Comparison of ENCODE assay signal across 18 cellular contexts in genomic region chr9:104605527-104605926, GRCh38. TPM values are rescaled to one million over a fixed set of nuclear protein-coding genes. Genes with fewer than 3 reads are reported as not detected.
"Had no signal": no experiment of that assay in that cellular context is flagged by ENCODE, and none has a peak within 500 bp of the region (broad histone marks: within the 10 kb centered on the region; RNA-seq: fewer than 3 reads in every experiment).

Gene OR13C2 (minus strand): TSS chr9:104605627. CDS start chr9:104605627, 0 bp downstream.

RNA-seq across cellular contexts. Expression of gene OR13C2, which starts in this region (rescaled TPM):
- total RNA-seq: activated naive CD4-positive, alpha-beta T cell treated with anti-CD3 and anti-CD28 coated beads for 36 hours; activated naive CD4-positive, alpha-beta T cell treated with anti-CD3 and anti-CD28 coated beads, Interleukin-2, amount 50 U/mL, for 72 hours; activated naive CD8-positive, alpha-beta T cell treated with anti-CD3 and anti-CD28 coated beads for 36 hours; activated naive CD8-positive, alpha-beta T cell treated with anti-CD3 and anti-CD28 coated beads, Interleukin-2, amount 10 ng/mL, durations not matched to agents 7 days and 5 days; activated T-cell treated with anti-CD3 and anti-CD28 coated beads, Interleukin-2, amount 50 U/mL, for 4 hours; activated T-cell treated with anti-CD3 and anti-CD28 coated beads, Interleukin-2, amount 50 U/mL, for 72 hours; activated T-helper 1 cell treated with anti-CD3 and anti-CD28 coated beads, Interleukin-12 subunit alpha, Interleukin-12 subunit beta, Interleukin-2, Interleukin-4 antibody, amounts not matched to agents 30 ng/mL and 10 ng/mL and 1 ng/mL, durations not matched to agents 14 hours and 24 hours and 36 hours; activated T-helper 17 cell treated with anti-CD3 and anti-CD28 coated beads, Interleukin-2, amount 50 U/mL, for 72 hours; activated T-helper 2 cell treated with anti-CD3 and anti-CD28 coated beads, Interferon-gamma antibody, Interleukin-2, Interleukin-4, amounts not matched to agents 10 μg/mL and 5 μg/mL and 100 μg/mL, durations not matched to agents 14 hours and 24 hours and 36 hours; adrenal gland; aorta; ascending aorta; astrocyte; body of pancreas; breast epithelium; bronchial epithelial cell; cardiac septum; chondrocyte had no signal
